In genomic region chr6:43129434-43130194, GRCh38 we compare ENCODE assay signal across 8 cellular contexts. TPM values are rescaled to one million over a fixed set of nuclear protein-coding genes. Genes with fewer than 3 reads are reported as not detected.
DNase-seq lines count a peak whose midpoint lies in the region; ATAC-seq and TF ChIP-seq lines count a peak whose summit lies in the region.

No MANE protein-coding gene starts in this region.

- ATAC-seq in WTC11 = peak; percentile 86
- ATAC-seq in right cardiac atrium = peak; percentile 72 to 85
- no peak for ATAC-seq in GM19395 (IDR thresholded peaks at IDR 0.05; ENCODE audit: unreplicated experiment)

- no peaks in the 10 kb centered on the region for H3K9me3 ChIP-seq in right cardiac atrium (ENCODE audit: control insufficient read depth, low read length)

- H3K27ac Mint-ChIP-seq in WTC11 (peak overlapping the region; percentile 68; the same call in 1 of the 2 replicates), type B pancreatic cell (no peak overlapping the region)

- H3K4me3 ChIP-seq in right cardiac atrium (ENCODE audit: low read length) = no peak overlapping the region

- H3K36me3 Mint-ChIP-seq in WTC11 = peaks cover 28% of the 10 kb centered on the region
- H3K36me3 Mint-ChIP-seq in type B pancreatic cell = peaks cover 4% of the 10 kb centered on the region

- CTCF ChIA-PET in WTC11 (lab: Charles Lee) = interaction anchor here (0.6 to 2.6 kb wide), 15 partner anchors 9 to 169 kb away, joined by 3 to 20 read pairs (median 4); partner anchors contain the start of genes GNMT, KLHDC3, MEA1 and PTK7

- no peaks in the 10 kb centered on the region for H3K27me3 ChIP-seq in right cardiac atrium (ENCODE audit: control insufficient read depth, insufficient read depth)

- TF ChIP-seq CTCF in WTC11 (IDR thresholded peaks at IDR 0.05) (no peak), type B pancreatic cell (conservative IDR thresholded peaks at IDR 0.05) (peak; percentile 68)

- no peaks in the 10 kb centered on the region for H3K4me1 ChIP-seq in right cardiac atrium (ENCODE audit: control insufficient read depth, insufficient read depth, low read length)

- H3K27me3 Mint-ChIP-seq in WTC11 (ENCODE audit: low read depth) (no peaks in the 10 kb centered on the region), type B pancreatic cell (no peaks in the 10 kb centered on the region)

- H3K27ac ChIP-seq in right cardiac atrium (ENCODE audit: low read length) = no peak overlapping the region

- H3K9me3 Mint-ChIP-seq in WTC11 (no peaks in the 10 kb centered on the region), type B pancreatic cell (no peaks in the 10 kb centered on the region)

- POLR2A ChIA-PET in WTC11 (lab: Charles Lee) = interaction anchor here (0.8 kb wide), 1 partner anchor 70 kb away, joined by 5 read pairs; the partner anchor contains the start of genes KLC4 and MRPL2

- intact Hi-C loops in right cardiac atrium (cut with DNase I) = loop anchor here in 3 of 4 donors (5.0 to 10.0 kb wide), 3 partner anchors 52 to 227 kb away; partner anchors contain the start of gene PTK7 (in 2 of the 3)

- no peak overlapping the region for H3K4me3 Mint-ChIP-seq in WTC11
- H3K4me3 Mint-ChIP-seq in type B pancreatic cell = peak overlapping the region; percentile 5

- H3K4me1 Mint-ChIP-seq in WTC11 = peaks cover 23% of the 10 kb centered on the region
- H3K4me1 Mint-ChIP-seq in type B pancreatic cell (ENCODE audit: unreplicated experiment) = peaks cover 20% of the 10 kb centered on the region

- DNase-seq in COLO829 (ENCODE audit: low spot score) (peak; percentile 53), HT-29 (ENCODE audit: low spot score) (peak; percentile 75), WTC11 (ENCODE audit: low spot score) (peak; percentile 58), right cardiac atrium (peak; percentile 41 to 78 (median 70)), type B pancreatic cell (ENCODE audit: extremely low spot score, unreplicated experiment) (no peak), mucosa of gallbladder (ENCODE audit: low spot score) (no peak), NCI-H2227 treated with DMSO at 0.1 percent for 48 hours (lab: John Stamatoyannopoulos, UW) (no peak)

- 45% methylated on average over 15 of the region's 15 CpGs for WGBS in right cardiac atrium

TF ChIP-seq in WTC11, 78 proteins besides CTCF, POLR2A, EP300 and RAD21:
- no peak for TF ChIP-seq ATF6 (CRISPR knock-in tag; IDR thresholded peaks at IDR 0.05)
- 0 out of 2 replicates have a peak, but pooled peaks have one; percentile 13 for TF ChIP-seq FOXP1 (CRISPR knock-in tag; IDR thresholded peaks at IDR 0.05; ENCODE audit: borderline replicate concordance)
TF ChIP-seq in WTC11: peak in this region for 1.

RNA-seq across cellular contexts. Expression of gene SRF, which starts 41.5 kb away (rescaled TPM):
- 49.2 and 57.4 TPM in 2 replicates for total RNA-seq in HT-29 (2014; rRNA removed; shearing (Covaris generic))
- total RNA-seq in WTC11 (2021) (43.9 to 46.2 TPM (median 45.3 TPM) in 3 replicates), right cardiac atrium (100 to 1,000 TPM in 1 of 4 donors, 10 to 100 TPM in 3; 64.7 to 114 (median 72.7) TPM), type B pancreatic cell (ENCODE audit: low replicate concordance) (35.2 and 38.2 TPM in 2 replicates), mucosa of gallbladder (50.5 TPM)
- polyA plus RNA-seq in right cardiac atrium = 55.3 TPM

RNA-seq across cellular contexts. Expression of gene CUL9, which starts 52.4 kb away (rescaled TPM):
- 13.5 and 17.2 TPM in 2 replicates for total RNA-seq in HT-29 (2014; rRNA removed; shearing (Covaris generic))
- total RNA-seq in WTC11 (2021) (15.2 to 20.5 TPM (median 19.2 TPM) in 3 replicates), right cardiac atrium (10 to 100 TPM; 14.6 to 18.7 (median 16.3) TPM), type B pancreatic cell (ENCODE audit: low replicate concordance) (29.5 and 49.5 TPM in 2 replicates), mucosa of gallbladder (50.0 TPM)
- 15.7 TPM for polyA plus RNA-seq in right cardiac atrium

RNA-seq across cellular contexts. Expression of gene PTK7, which starts 53.5 kb away (rescaled TPM):
- 48.0 and 56.3 TPM in 2 replicates for total RNA-seq in HT-29 (2014; rRNA removed; shearing (Covaris generic))
- total RNA-seq in WTC11 (2021) = 151 to 165 TPM (median 160 TPM) in 3 replicates
- 1 to 10 TPM; 5.8 to 9.4 (median 8.2) TPM for total RNA-seq in right cardiac atrium
- polyA plus RNA-seq in right cardiac atrium = 4.1 TPM
- total RNA-seq in type B pancreatic cell (ENCODE audit: low replicate concordance) = 115 and 155 TPM in 2 replicates
- 30.0 TPM for total RNA-seq in mucosa of gallbladder

Comparison
In these comparisons a context has a peak if more than half of its experiments do, and no peak if none do; other contexts are left out.
1. DNase-seq: peak in COLO829 (single experiment), HT-29 (single experiment), WTC11 (single experiment) and right cardiac atrium (3 of 3); none in type B pancreatic cell (single experiment), mucosa of gallbladder (single experiment) and NCI-H2227 treated with DMSO at 0.1 percent for 48 hours (single experiment).